17 cellular contexts compared by ENCODE assay signal in the genomic region with DNA sequence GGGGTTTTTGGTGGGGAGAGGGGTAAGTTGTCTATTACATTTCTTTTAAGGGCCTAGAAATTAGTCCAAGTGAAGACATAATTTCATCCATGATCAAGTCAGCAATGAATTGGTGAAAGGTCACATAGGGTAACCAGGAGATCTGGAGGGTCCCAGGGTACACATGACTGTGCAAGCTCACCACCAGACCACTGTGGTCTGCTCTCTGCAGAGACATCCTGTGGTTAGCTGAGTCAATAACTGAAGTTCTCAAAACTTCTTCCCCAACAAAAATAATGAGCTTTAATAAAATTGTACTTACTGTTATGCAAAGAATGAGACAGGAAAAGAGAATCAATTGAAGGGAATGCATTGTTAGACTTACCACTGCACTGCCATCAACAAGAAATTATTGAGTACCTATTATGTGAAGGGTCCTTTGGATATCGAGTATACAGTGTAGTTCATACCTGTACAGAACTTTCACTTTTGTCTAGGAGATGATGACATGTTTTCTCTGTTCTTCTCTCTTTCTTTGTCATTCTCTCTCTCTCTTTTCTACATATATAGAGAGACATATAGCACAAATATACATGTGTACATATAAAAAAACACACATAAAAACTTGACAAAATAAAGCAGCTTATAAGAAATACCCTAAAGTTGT.
DNase-seq lines count a peak whose midpoint lies in the region; ATAC-seq and TF ChIP-seq lines count a peak whose summit lies in the region.
"Had no signal": no experiment of that assay in that cellular context is flagged by ENCODE, and none has a peak within 500 bp of the region (broad histone marks: within the 10 kb centered on the region; RNA-seq: fewer than 3 reads in every experiment).

No MANE protein-coding gene starts in this region.

- no peaks in the 10 kb centered on the region for H3K27me3 Mint-ChIP-seq in activated naive CD4-positive, alpha-beta T cell treated with anti-CD3 and anti-CD28 coated beads for 36 hours (ENCODE audit: low read depth)
- no peaks in the 10 kb centered on the region for H3K27me3 Mint-ChIP-seq in stimulated activated naive CD8-positive, alpha-beta T cell treated with anti-CD3 and anti-CD28 coated beads, Interleukin-15, Interleukin-2, amounts not matched to agents 100 ng/mL and 50 ng/mL, for 24 hours

- H3K4me1 Mint-ChIP-seq in activated naive CD4-positive, alpha-beta T cell treated with anti-CD3 and anti-CD28 coated beads for 36 hours (ENCODE audit: low read depth) = peaks cover 22% of the 10 kb centered on the region
- H3K4me1 Mint-ChIP-seq in stimulated activated naive CD8-positive, alpha-beta T cell treated with anti-CD3 and anti-CD28 coated beads, Interleukin-15, Interleukin-2, amounts not matched to agents 100 ng/mL and 50 ng/mL, for 24 hours (ENCODE audit: low read depth) = peaks cover 21% of the 10 kb centered on the region

- intact Hi-C loops in activated naive CD4-positive, alpha-beta T cell treated with anti-CD3 and anti-CD28 coated beads for 36 hours (cut with micrococcal nuclease) = loop anchor here (5.0 kb wide), 1 partner anchor 182 kb away; no protein-coding TSS in a partner anchor

- peak; percentile 6 for DNase-seq in activated naive CD4-positive, alpha-beta T cell treated with anti-CD3 and anti-CD28 coated beads for 36 hours
- no peak for DNase-seq in activated naive CD4-positive, alpha-beta T cell (lab: John Stamatoyannopoulos, UW)
- DNase-seq in MV-4-11 (lab: John Stamatoyannopoulos, UW) (peak; percentile 86), astrocyte of the cerebellum (ENCODE audit: low read depth) (peak; percentile 42), DMS 273 treated with DMSO at 0.1 percent for 48 hours (lab: John Stamatoyannopoulos, UW) (no peak), NCI-H2107 treated with DMSO at 0.1 percent for 48 hours (lab: John Stamatoyannopoulos, UW; ENCODE audit: unreplicated experiment) (no peak)
- DNase-seq: activated CD4-positive, alpha-beta T cell treated with anti-CD3 and anti-CD28 coated beads, Interleukin-2, amount 50 U/mL, for 4 hours; adrenal gland; dorsolateral prefrontal cortex; immature natural killer cell; mucosa of descending colon; NCI-H446 treated with DMSO at 0.1 percent for 48 hours had no signal

- H3K9me3 Mint-ChIP-seq in activated naive CD4-positive, alpha-beta T cell treated with anti-CD3 and anti-CD28 coated beads for 36 hours = peaks cover 6% of the 10 kb centered on the region
- peaks cover 4% of the 10 kb centered on the region for H3K9me3 Mint-ChIP-seq in stimulated activated naive CD8-positive, alpha-beta T cell treated with anti-CD3 and anti-CD28 coated beads, Interleukin-15, Interleukin-2, amounts not matched to agents 100 ng/mL and 50 ng/mL, for 24 hours
- H3K9me3 Mint-ChIP-seq: T-helper 1 cell treated with Interleukin-12 subunit alpha and Interleukin-12 subunit beta and Interleukin-4 antibody, amounts not matched to agents 30 μg/mL and 1 μg/mL, for 36 hours had no signal

- no peak for ATAC-seq in HG02763 (IDR thresholded peaks at IDR 0.05; ENCODE audit: unreplicated experiment)
- ATAC-seq: mucosa of descending colon, Panc1 had no signal

- CTCF ChIA-PET in activated naive CD4-positive, alpha-beta T cell treated with anti-CD3 and anti-CD28 coated beads for 36 hours (lab: Charles Lee) = no interaction called here

- no peak overlapping the region for H3K27ac Mint-ChIP-seq in activated naive CD4-positive, alpha-beta T cell treated with anti-CD3 and anti-CD28 coated beads for 36 hours
- H3K27ac Mint-ChIP-seq in stimulated activated naive CD8-positive, alpha-beta T cell treated with anti-CD3 and anti-CD28 coated beads, Interleukin-15, Interleukin-2, amounts not matched to agents 100 ng/mL and 50 ng/mL, for 24 hours = peak overlapping the region; percentile 32
- H3K27ac Mint-ChIP-seq: immature natural killer cell; T-helper 1 cell treated with Interleukin-12 subunit alpha and Interleukin-12 subunit beta and Interleukin-4 antibody, amounts not matched to agents 30 μg/mL and 1 μg/mL, for 36 hours had no signal

- no peak overlapping the region for H3K4me3 ChIP-seq in astrocyte of the cerebellum (ENCODE audit: low read depth, low read length)
- H3K4me3 ChIP-seq: adrenal gland, dorsolateral prefrontal cortex, mucosa of descending colon, vagina had no signal

- H3K4me3 Mint-ChIP-seq in activated naive CD4-positive, alpha-beta T cell treated with anti-CD3 and anti-CD28 coated beads for 36 hours = no peak overlapping the region
- H3K4me3 Mint-ChIP-seq in stimulated activated naive CD8-positive, alpha-beta T cell treated with anti-CD3 and anti-CD28 coated beads, Interleukin-15, Interleukin-2, amounts not matched to agents 100 ng/mL and 50 ng/mL, for 24 hours = no peak overlapping the region
- H3K4me3 Mint-ChIP-seq: immature natural killer cell; T-helper 1 cell treated with Interleukin-12 subunit alpha and Interleukin-12 subunit beta and Interleukin-4 antibody, amounts not matched to agents 30 μg/mL and 1 μg/mL, for 36 hours had no signal

- TF ChIP-seq CTCF in astrocyte of the cerebellum (IDR thresholded peaks at IDR 0.05; ENCODE audit: low read depth, low read length, missing control alignments) = no peak

- in situ Hi-C loops in astrocyte of the cerebellum (cut with HindIII; ENCODE audit: low sequenced_read_pairs) = no loop called here

- no peaks in the 10 kb centered on the region for H3K36me3 Mint-ChIP-seq in activated naive CD4-positive, alpha-beta T cell treated with anti-CD3 and anti-CD28 coated beads for 36 hours (ENCODE audit: low read depth)
- no peaks in the 10 kb centered on the region for H3K36me3 Mint-ChIP-seq in stimulated activated naive CD8-positive, alpha-beta T cell treated with anti-CD3 and anti-CD28 coated beads, Interleukin-15, Interleukin-2, amounts not matched to agents 100 ng/mL and 50 ng/mL, for 24 hours (ENCODE audit: low read depth)

Comparison
In these comparisons a context has a peak if more than half of its experiments do, and no peak if none do; other contexts are left out.
1. DNase-seq: peak in activated naive CD4-positive, alpha-beta T cell treated with anti-CD3 and anti-CD28 coated beads for 36 hours (single experiment), MV-4-11 (single experiment) and astrocyte of the cerebellum (single experiment); none in activated naive CD4-positive, alpha-beta T cell (0 of 4), DMS 273 treated with DMSO at 0.1 percent for 48 hours (single experiment) and NCI-H2107 treated with DMSO at 0.1 percent for 48 hours (single experiment).